In the genomic region with DNA sequence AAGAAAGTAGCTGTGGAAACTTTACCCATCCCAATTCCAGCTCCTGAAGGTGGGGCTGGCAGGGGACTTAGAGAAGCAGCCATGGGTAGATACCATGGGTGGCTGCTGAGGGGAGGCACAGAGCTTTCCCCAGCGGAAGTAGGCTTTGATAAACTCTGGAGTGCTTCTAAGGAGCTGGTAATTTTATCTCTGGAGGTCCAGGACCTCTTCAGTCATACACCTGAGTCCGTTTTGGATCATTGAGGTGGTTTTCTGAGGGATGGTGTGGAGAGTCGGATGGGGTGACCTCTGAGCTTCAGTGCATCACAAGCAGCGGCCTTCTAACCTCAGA, we compare ENCODE assay signal across 8 cellular contexts. TPM values are rescaled to one million over a fixed set of nuclear protein-coding genes. Genes with fewer than 3 reads are reported as not detected.
A peak's percentile ranks its signal among the peaks of the same experiment; 100 is the strongest.
DNase-seq lines count a peak whose midpoint lies in the region; ATAC-seq and TF ChIP-seq lines count a peak whose summit lies in the region.

No MANE protein-coding gene starts in this region.

- POLR2A ChIA-PET in activated CD4-positive, alpha-beta T cell treated with anti-CD3 and anti-CD28 coated beads, Interleukin-2, amount 10 ng/mL, durations not matched to agents 7 days and 5 days (lab: Charles Lee) = interaction anchor here (0.6 to 1.6 kb wide), 5 partner anchors 10 to 189 kb away, joined by 3 to 4 read pairs (median 3); no protein-coding TSS in a partner anchor
- POLR2A ChIA-PET in activated CD4-positive, alpha-beta memory T cell treated with anti-CD3 and anti-CD28 coated beads for 36 hours (lab: Charles Lee) = interaction anchor here (0.7 to 2.7 kb wide), 15 partner anchors 11 to 441 kb away, joined by 3 to 14 read pairs (median 5); partner anchors contain the start of genes APLF, ARHGAP25 and FBXO48

- 83 to 97% (median 93%) methylated on average over 4 of the region's 4 CpGs for WGBS in heart left ventricle, 4 donors

- DNase-seq in activated CD4-positive, alpha-beta T cell treated with anti-CD3 and anti-CD28 coated beads, Interleukin-2, amount 10 ng/mL, durations not matched to agents 7 days and 5 days = no peak
- DNase-seq in activated CD4-positive, alpha-beta T cell treated with anti-CD3 and anti-CD28 coated beads, Interleukin-2, amount 50 U/mL, for 1 hour = no peak
- DNase-seq in activated CD4-positive, alpha-beta memory T cell treated with anti-CD3 and anti-CD28 coated beads for 36 hours = no peak
- no peak for DNase-seq in stimulated activated effector memory CD8-positive, alpha-beta T cell treated with anti-CD3 and anti-CD28 coated beads, Interleukin-12 subunit alpha, Interleukin-12 subunit beta, amount 100 ng/mL, for 72 hours (ENCODE audit: low spot score in 2 of 2)
- no peak for DNase-seq in vagina (ENCODE audit: extremely low spot score in 2 of 2)
- no peak for DNase-seq in heart left ventricle

- peak overlapping the region; percentile 21 for H3K4me3 Mint-ChIP-seq in activated CD4-positive, alpha-beta T cell treated with anti-CD3 and anti-CD28 coated beads, Interleukin-2, amount 10 ng/mL, durations not matched to agents 7 days and 5 days
- peak overlapping the region; percentile 24 for H3K4me3 Mint-ChIP-seq in activated CD4-positive, alpha-beta memory T cell treated with anti-CD3 and anti-CD28 coated beads for 36 hours
- peak overlapping the region; percentile 60 for H3K4me3 Mint-ChIP-seq in stimulated activated effector memory CD8-positive, alpha-beta T cell treated with anti-CD3 and anti-CD28 coated beads, Interleukin-12 subunit alpha, Interleukin-12 subunit beta, amount 100 ng/mL, for 72 hours

- peaks cover 14% of the 10 kb centered on the region for H3K36me3 Mint-ChIP-seq in activated CD4-positive, alpha-beta T cell treated with anti-CD3 and anti-CD28 coated beads, Interleukin-2, amount 10 ng/mL, durations not matched to agents 7 days and 5 days (ENCODE audit: low read depth)
- peaks cover 2% of the 10 kb centered on the region for H3K36me3 Mint-ChIP-seq in activated CD4-positive, alpha-beta memory T cell treated with anti-CD3 and anti-CD28 coated beads for 36 hours
- H3K36me3 Mint-ChIP-seq in stimulated activated effector memory CD8-positive, alpha-beta T cell treated with anti-CD3 and anti-CD28 coated beads, Interleukin-12 subunit alpha, Interleukin-12 subunit beta, amount 100 ng/mL, for 72 hours = no peaks in the 10 kb centered on the region

- ATAC-seq in HG02981 (IDR thresholded peaks at IDR 0.05; ENCODE audit: unreplicated experiment) (peak; percentile 26), SK-N-SH treated with all-trans-retinoic acid at 6 μM for 48 hours (no peak), heart left ventricle (no peak)
- ATAC-seq in stimulated activated effector memory CD8-positive, alpha-beta T cell treated with anti-CD3 and anti-CD28 coated beads, Interleukin-12 subunit alpha, Interleukin-12 subunit beta, amount 100 ng/mL, for 72 hours = peak; percentile 9

- CTCF ChIA-PET in activated CD4-positive, alpha-beta T cell treated with anti-CD3 and anti-CD28 coated beads, Interleukin-2, amount 10 ng/mL, durations not matched to agents 7 days and 5 days (lab: Charles Lee) = interaction anchor here (0.8 to 3.9 kb wide), 19 partner anchors 10 to 444 kb away, joined by 3 to 16 read pairs (median 4); no protein-coding TSS in a partner anchor
- CTCF ChIA-PET in activated CD4-positive, alpha-beta memory T cell treated with anti-CD3 and anti-CD28 coated beads for 36 hours (lab: Charles Lee) = interaction anchor here (0.8 to 4.9 kb wide), 29 partner anchors 7 to 443 kb away, joined by 3 to 77 read pairs (median 5); no protein-coding TSS in a partner anchor

- intact Hi-C loops in activated CD4-positive, alpha-beta memory T cell treated with anti-CD3 and anti-CD28 coated beads for 36 hours (cut with micrococcal nuclease) = loop anchor here (1.0 to 5.0 kb wide), 10 partner anchors 33 to 656 kb away; partner anchors contain the start of genes APLF, FBXO48 and PPP3R1
- intact Hi-C loops in vagina (cut with DNase I) (no loop called here), heart left ventricle (cut with DNase I) (loop anchor here in 6 of 10 donors (1.0 to 5.0 kb wide), 6 partner anchors 66 to 441 kb away; partner anchors contain the start of genes APLF (in 1 of the 6) and FBXO48 (in 1 of the 6))

- no peaks in the 10 kb centered on the region for H3K9me3 ChIP-seq in vagina
- peaks cover 0 to 11% (median 0%) of the 10 kb centered on the region in 12 donors for H3K9me3 ChIP-seq in heart left ventricle

- peaks cover 35% of the 10 kb centered on the region for H3K4me1 Mint-ChIP-seq in activated CD4-positive, alpha-beta T cell treated with anti-CD3 and anti-CD28 coated beads, Interleukin-2, amount 10 ng/mL, durations not matched to agents 7 days and 5 days
- peaks cover 36% of the 10 kb centered on the region for H3K4me1 Mint-ChIP-seq in activated CD4-positive, alpha-beta memory T cell treated with anti-CD3 and anti-CD28 coated beads for 36 hours (ENCODE audit: low read depth)
- H3K4me1 Mint-ChIP-seq in stimulated activated effector memory CD8-positive, alpha-beta T cell treated with anti-CD3 and anti-CD28 coated beads, Interleukin-12 subunit alpha, Interleukin-12 subunit beta, amount 100 ng/mL, for 72 hours = peaks cover 33% of the 10 kb centered on the region

- H3K27me3 ChIP-seq in vagina = no peaks in the 10 kb centered on the region
- H3K27me3 ChIP-seq in heart left ventricle = no peaks in the 10 kb centered on the region

- H3K4me3 ChIP-seq in vagina (no peak overlapping the region), heart left ventricle (no peak overlapping the region)

- no peak overlapping the region for H3K27ac ChIP-seq in vagina
- H3K27ac ChIP-seq in heart left ventricle = peak overlapping the region in 1 of 12 donors; percentile 76

- H3K9me3 Mint-ChIP-seq in activated CD4-positive, alpha-beta T cell treated with anti-CD3 and anti-CD28 coated beads, Interleukin-2, amount 10 ng/mL, durations not matched to agents 7 days and 5 days = peaks cover 16% of the 10 kb centered on the region
- peaks cover 3% of the 10 kb centered on the region for H3K9me3 Mint-ChIP-seq in activated CD4-positive, alpha-beta memory T cell treated with anti-CD3 and anti-CD28 coated beads for 36 hours
- no peaks in the 10 kb centered on the region for H3K9me3 Mint-ChIP-seq in stimulated activated effector memory CD8-positive, alpha-beta T cell treated with anti-CD3 and anti-CD28 coated beads, Interleukin-12 subunit alpha, Interleukin-12 subunit beta, amount 100 ng/mL, for 72 hours

- TF ChIP-seq POLR2A in vagina (IDR thresholded peaks at IDR 0.05) = no peak
- TF ChIP-seq POLR2A in heart left ventricle (IDR thresholded peaks at IDR 0.05) = no peak

- TF ChIP-seq CTCF in vagina (IDR thresholded peaks at IDR 0.05) (no peak), heart left ventricle (IDR thresholded peaks at IDR 0.05) (no peak)

- H3K36me3 ChIP-seq in vagina (no peaks in the 10 kb centered on the region), heart left ventricle (no peaks in the 10 kb centered on the region)

- H3K27me3 Mint-ChIP-seq in activated CD4-positive, alpha-beta T cell treated with anti-CD3 and anti-CD28 coated beads, Interleukin-2, amount 10 ng/mL, durations not matched to agents 7 days and 5 days = peaks cover 5% of the 10 kb centered on the region
- H3K27me3 Mint-ChIP-seq in activated CD4-positive, alpha-beta memory T cell treated with anti-CD3 and anti-CD28 coated beads for 36 hours = no peaks in the 10 kb centered on the region

- H3K27ac Mint-ChIP-seq in activated CD4-positive, alpha-beta T cell treated with anti-CD3 and anti-CD28 coated beads, Interleukin-2, amount 10 ng/mL, durations not matched to agents 7 days and 5 days = peak overlapping the region; percentile 91
- peak overlapping the region; percentile 90 for H3K27ac Mint-ChIP-seq in activated CD4-positive, alpha-beta memory T cell treated with anti-CD3 and anti-CD28 coated beads for 36 hours
- peak overlapping the region; percentile 96 for H3K27ac Mint-ChIP-seq in stimulated activated effector memory CD8-positive, alpha-beta T cell treated with anti-CD3 and anti-CD28 coated beads, Interleukin-12 subunit alpha, Interleukin-12 subunit beta, amount 100 ng/mL, for 72 hours

- peaks cover 16% of the 10 kb centered on the region for H3K4me1 ChIP-seq in vagina
- peaks cover 0 to 49% (median 8%) of the 10 kb centered on the region in 12 donors for H3K4me1 ChIP-seq in heart left ventricle

TF ChIP-seq in SK-N-SH treated with all-trans-retinoic acid at 6 μM for 48 hours, 23 proteins besides CTCF, POLR2A, EP300 and RAD21 (continues in another document):
- TF ChIP-seq ESRRG (CRISPR knock-in tag; IDR thresholded peaks at IDR 0.05) (no peak), ZNF565 (CRISPR knock-in tag; conservative IDR thresholded peaks at IDR 0.05; ENCODE audit: low read depth) (no peak), ARNTL (CRISPR knock-in tag; IDR thresholded peaks at IDR 0.05; ENCODE audit: borderline replicate concordance, low read depth) (no peak), ZC3H10 (CRISPR knock-in tag; IDR thresholded peaks at IDR 0.05) (no peak), BACH2 (CRISPR knock-in tag; IDR thresholded peaks at IDR 0.05; ENCODE audit: borderline replicate concordance) (no peak), ZFP30 (CRISPR knock-in tag; IDR thresholded peaks at IDR 0.05) (no peak), SNAI2 (CRISPR knock-in tag; IDR thresholded peaks at IDR 0.05) (no peak)
- TF ChIP-seq, protein P1, sequence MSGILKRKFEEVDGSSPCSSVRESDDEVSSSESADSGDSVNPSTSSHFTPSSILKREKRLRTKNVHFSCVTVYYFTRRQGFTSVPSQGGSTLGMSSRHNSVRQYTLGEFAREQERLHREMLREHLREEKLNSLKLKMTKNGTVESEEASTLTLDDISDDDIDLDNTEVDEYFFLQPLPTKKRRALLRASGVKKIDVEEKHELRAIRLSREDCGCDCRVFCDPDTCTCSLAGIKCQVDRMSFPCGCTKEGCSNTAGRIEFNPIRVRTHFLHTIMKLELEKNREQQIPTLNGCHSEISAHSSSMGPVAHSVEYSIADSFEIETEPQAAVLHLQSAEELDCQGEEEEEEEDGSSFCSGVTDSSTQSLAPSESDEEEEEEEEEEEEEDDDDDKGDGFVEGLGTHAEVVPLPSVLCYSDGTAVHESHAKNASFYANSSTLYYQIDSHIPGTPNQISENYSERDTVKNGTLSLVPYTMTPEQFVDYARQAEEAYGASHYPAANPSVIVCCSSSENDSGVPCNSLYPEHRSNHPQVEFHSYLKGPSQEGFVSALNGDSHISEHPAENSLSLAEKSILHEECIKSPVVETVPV (CRISPR knock-in tag; IDR thresholded peaks at IDR 0.05) = no peak

RNA-seq across cellular contexts. Expression of gene BMP10, which starts 36.7 kb away (rescaled TPM):
- not detected for total RNA-seq in activated CD4-positive, alpha-beta T cell treated with anti-CD3 and anti-CD28 coated beads, Interleukin-2, amount 10 ng/mL, durations not matched to agents 7 days and 5 days
- total RNA-seq in activated CD4-positive, alpha-beta memory T cell treated with anti-CD3 and anti-CD28 coated beads for 36 hours = not detected
- total RNA-seq in vagina (not detected), heart left ventricle (1 to 10 TPM in 2 of 9 donors, under 1 TPM in 2, not detected in 5; 0.15 to 5.9 (median 1.7) TPM)
- polyA plus RNA-seq in heart left ventricle = not detected

RNA-seq across cellular contexts. Expression of gene GKN2, which starts 44.8 kb away (rescaled TPM):
- total RNA-seq in activated CD4-positive, alpha-beta T cell treated with anti-CD3 and anti-CD28 coated beads, Interleukin-2, amount 10 ng/mL, durations not matched to agents 7 days and 5 days = not detected
- total RNA-seq in activated CD4-positive, alpha-beta memory T cell treated with anti-CD3 and anti-CD28 coated beads for 36 hours = not detected
- total RNA-seq in vagina = not detected
- total RNA-seq in heart left ventricle = not detected
- polyA plus RNA-seq in heart left ventricle = not detected

Comparison
In these comparisons a context has a peak if more than half of its experiments do, and no peak if none do; other contexts are left out.
1. ATAC-seq: peak in HG02981 (single experiment) and stimulated activated effector memory CD8-positive, alpha-beta T cell treated with anti-CD3 and anti-CD28 coated beads, Interleukin-12 subunit alpha, Interleukin-12 subunit beta, amount 100 ng/mL, for 72 hours (single experiment); none in SK-N-SH treated with all-trans-retinoic acid at 6 μM for 48 hours (single experiment) and heart left ventricle (0 of 4).
2. Peak in every context shown above with its lines, with median percentiles within 50 percentile points of each other: H3K27ac Mint-ChIP-seq and H3K4me3 Mint-ChIP-seq.